Comparison of ENCODE assay signal across 1 cellular context in genomic region chr2:32277363-32277673, GRCh38.
TF ChIP-seq lines count a peak whose summit lies in the region.

No MANE protein-coding gene starts in this region.

TF ChIP-seq in liver, 16 proteins besides CTCF, POLR2A, EP300 and RAD21 (continued from another document):
- no peak for TF ChIP-seq FOXA1 (IDR thresholded peaks at IDR 0.05)
- TF ChIP-seq GABPA (IDR thresholded peaks at IDR 0.05 in 1 of 2, conservative IDR thresholded peaks at IDR 0.05 in 1 of 2): no peak
